In the genomic region with DNA sequence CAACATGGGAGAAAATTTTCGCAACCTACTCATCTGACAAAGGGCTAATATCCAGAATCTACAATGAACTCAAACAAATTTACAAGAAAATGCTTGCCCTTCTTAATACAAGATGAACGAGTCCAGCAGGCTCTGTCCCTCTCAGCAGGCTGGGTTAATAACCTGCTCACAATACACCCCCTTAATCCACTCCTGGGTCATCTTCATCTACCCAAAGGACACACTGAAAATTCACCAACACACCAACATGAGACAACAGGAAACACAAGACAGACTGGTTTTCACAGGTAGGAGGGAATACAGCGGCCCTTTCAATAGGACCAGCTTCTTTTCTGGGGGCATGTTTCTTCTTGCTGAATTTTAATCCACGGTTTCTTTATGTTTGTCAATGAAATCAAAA, we compare ENCODE assay signal across 1 cellular context.
TF ChIP-seq lines count a peak whose summit lies in the region.

No MANE protein-coding gene starts in this region.

TF ChIP-seq in GM23338, 12 proteins besides CTCF, POLR2A, EP300 and RAD21 (continued from another document):
- TF ChIP-seq, protein P1, sequence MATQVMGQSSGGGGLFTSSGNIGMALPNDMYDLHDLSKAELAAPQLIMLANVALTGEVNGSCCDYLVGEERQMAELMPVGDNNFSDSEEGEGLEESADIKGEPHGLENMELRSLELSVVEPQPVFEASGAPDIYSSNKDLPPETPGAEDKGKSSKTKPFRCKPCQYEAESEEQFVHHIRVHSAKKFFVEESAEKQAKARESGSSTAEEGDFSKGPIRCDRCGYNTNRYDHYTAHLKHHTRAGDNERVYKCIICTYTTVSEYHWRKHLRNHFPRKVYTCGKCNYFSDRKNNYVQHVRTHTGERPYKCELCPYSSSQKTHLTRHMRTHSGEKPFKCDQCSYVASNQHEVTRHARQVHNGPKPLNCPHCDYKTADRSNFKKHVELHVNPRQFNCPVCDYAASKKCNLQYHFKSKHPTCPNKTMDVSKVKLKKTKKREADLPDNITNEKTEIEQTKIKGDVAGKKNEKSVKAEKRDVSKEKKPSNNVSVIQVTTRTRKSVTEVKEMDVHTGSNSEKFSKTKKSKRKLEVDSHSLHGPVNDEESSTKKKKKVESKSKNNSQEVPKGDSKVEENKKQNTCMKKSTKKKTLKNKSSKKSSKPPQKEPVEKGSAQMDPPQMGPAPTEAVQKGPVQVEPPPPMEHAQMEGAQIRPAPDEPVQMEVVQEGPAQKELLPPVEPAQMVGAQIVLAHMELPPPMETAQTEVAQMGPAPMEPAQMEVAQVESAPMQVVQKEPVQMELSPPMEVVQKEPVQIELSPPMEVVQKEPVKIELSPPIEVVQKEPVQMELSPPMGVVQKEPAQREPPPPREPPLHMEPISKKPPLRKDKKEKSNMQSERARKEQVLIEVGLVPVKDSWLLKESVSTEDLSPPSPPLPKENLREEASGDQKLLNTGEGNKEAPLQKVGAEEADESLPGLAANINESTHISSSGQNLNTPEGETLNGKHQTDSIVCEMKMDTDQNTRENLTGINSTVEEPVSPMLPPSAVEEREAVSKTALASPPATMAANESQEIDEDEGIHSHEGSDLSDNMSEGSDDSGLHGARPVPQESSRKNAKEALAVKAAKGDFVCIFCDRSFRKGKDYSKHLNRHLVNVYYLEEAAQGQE (IDR thresholded peaks at IDR 0.05; ENCODE audit: unreplicated experiment): no peak
- no peak for TF ChIP-seq STAT1 (IDR thresholded peaks at IDR 0.05; ENCODE audit: unreplicated experiment)
- TF ChIP-seq, protein P2, sequence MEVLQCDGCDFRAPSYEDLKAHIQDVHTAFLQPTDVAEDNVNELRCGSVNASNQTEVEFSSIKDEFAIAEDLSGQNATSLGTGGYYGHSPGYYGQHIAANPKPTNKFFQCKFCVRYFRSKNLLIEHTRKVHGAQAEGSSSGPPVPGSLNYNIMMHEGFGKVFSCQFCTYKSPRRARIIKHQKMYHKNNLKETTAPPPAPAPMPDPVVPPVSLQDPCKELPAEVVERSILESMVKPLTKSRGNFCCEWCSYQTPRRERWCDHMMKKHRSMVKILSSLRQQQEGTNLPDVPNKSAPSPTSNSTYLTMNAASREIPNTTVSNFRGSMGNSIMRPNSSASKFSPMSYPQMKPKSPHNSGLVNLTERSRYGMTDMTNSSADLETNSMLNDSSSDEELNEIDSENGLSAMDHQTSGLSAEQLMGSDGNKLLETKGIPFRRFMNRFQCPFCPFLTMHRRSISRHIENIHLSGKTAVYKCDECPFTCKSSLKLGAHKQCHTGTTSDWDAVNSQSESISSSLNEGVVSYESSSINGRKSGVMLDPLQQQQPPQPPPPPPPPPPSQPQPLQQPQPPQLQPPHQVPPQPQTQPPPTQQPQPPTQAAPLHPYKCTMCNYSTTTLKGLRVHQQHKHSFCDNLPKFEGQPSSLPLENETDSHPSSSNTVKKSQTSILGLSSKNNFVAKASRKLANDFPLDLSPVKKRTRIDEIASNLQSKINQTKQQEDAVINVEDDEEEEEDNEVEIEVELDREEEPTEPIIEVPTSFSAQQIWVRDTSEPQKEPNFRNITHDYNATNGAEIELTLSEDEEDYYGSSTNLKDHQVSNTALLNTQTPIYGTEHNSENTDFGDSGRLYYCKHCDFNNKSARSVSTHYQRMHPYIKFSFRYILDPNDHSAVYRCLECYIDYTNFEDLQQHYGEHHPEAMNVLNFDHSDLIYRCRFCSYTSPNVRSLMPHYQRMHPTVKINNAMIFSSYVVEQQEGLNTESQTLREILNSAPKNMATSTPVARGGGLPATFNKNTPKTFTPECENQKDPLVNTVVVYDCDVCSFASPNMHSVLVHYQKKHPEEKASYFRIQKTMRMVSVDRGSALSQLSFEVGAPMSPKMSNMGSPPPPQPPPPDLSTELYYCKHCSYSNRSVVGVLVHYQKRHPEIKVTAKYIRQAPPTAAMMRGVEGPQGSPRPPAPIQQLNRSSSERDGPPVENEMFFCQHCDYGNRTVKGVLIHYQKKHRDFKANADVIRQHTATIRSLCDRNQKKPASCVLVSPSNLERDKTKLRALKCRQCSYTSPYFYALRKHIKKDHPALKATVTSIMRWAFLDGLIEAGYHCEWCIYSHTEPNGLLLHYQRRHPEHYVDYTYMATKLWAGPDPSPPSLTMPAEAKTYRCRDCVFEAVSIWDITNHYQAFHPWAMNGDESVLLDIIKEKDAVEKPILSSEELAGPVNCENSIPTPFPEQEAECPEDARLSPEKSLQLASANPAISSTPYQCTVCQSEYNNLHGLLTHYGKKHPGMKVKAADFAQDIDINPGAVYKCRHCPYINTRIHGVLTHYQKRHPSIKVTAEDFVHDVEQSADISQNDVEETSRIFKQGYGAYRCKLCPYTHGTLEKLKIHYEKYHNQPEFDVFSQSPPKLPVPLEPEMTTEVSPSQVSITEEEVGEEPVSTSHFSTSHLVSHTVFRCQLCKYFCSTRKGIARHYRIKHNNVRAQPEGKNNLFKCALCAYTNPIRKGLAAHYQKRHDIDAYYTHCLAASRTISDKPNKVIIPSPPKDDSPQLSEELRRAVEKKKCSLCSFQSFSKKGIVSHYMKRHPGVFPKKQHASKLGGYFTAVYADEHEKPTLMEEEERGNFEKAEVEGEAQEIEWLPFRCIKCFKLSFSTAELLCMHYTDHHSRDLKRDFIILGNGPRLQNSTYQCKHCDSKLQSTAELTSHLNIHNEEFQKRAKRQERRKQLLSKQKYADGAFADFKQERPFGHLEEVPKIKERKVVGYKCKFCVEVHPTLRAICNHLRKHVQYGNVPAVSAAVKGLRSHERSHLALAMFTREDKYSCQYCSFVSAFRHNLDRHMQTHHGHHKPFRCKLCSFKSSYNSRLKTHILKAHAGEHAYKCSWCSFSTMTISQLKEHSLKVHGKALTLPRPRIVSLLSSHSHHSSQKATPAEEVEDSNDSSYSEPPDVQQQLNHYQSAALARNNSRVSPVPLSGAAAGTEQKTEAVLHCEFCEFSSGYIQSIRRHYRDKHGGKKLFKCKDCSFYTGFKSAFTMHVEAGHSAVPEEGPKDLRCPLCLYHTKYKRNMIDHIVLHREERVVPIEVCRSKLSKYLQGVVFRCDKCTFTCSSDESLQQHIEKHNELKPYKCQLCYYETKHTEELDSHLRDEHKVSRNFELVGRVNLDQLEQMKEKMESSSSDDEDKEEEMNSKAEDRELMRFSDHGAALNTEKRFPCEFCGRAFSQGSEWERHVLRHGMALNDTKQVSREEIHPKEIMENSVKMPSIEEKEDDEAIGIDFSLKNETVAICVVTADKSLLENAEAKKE (CRISPR knock-in tag; IDR thresholded peaks at IDR 0.05): no peak
- no peak for TF ChIP-seq ZNF331 (CRISPR knock-in tag; IDR thresholded peaks at IDR 0.05; ENCODE audit: low read depth)
TF ChIP-seq in GM23338: peak in this region for 0.
